ENCODE assay signal across 1 cellular context in genomic region chr2:47078541-47079482, GRCh38.
TF ChIP-seq lines count a peak whose summit lies in the region.

No MANE protein-coding gene starts in this region.

TF ChIP-seq in HepG2, 621 proteins besides CTCF, POLR2A, EP300 and RAD21 (continued from another document):
- TF ChIP-seq DBP (CRISPR knock-in tag; IDR thresholded peaks at IDR 0.05; ENCODE audit: not compliant biosample characterization) (no peak), ZFP36L1 (CRISPR knock-in tag; IDR thresholded peaks at IDR 0.05) (no peak), ZFP37 (CRISPR knock-in tag; IDR thresholded peaks at IDR 0.05; ENCODE audit: borderline replicate concordance) (0 out of 2 replicates have a peak, but pooled peaks have one; percentile 23), ZNF709 (CRISPR knock-in tag; IDR thresholded peaks at IDR 0.05) (no peak), PTBP1 (IDR thresholded peaks at IDR 0.05; ENCODE audit: low read depth, low read length, poor library complexity, severe bottlenecking) (peak; percentile 71), ZSCAN25 (CRISPR knock-in tag; IDR thresholded peaks at IDR 0.05) (peak; percentile 72; the same call in 1 of the 2 replicates), ZNF780A (CRISPR knock-in tag; IDR thresholded peaks at IDR 0.05) (no peak), DPF2 (CRISPR knock-in tag; IDR thresholded peaks at IDR 0.05; ENCODE audit: borderline replicate concordance, low read depth) (peak; percentile 97), AHDC1 (CRISPR knock-in tag; IDR thresholded peaks at IDR 0.05; ENCODE audit: borderline replicate concordance) (peak; percentile 89; the same call in 1 of the 2 replicates), ZNF629 (CRISPR knock-in tag; conservative IDR thresholded peaks at IDR 0.05) (peak; percentile 66), HMG20B (CRISPR knock-in tag; conservative IDR thresholded peaks at IDR 0.05) (peak; percentile 91), MBNL3 (CRISPR knock-in tag; conservative IDR thresholded peaks at IDR 0.05) (no peak), FOXO1 (CRISPR knock-in tag; IDR thresholded peaks at IDR 0.05) (peak; percentile 99), E2F5 (CRISPR knock-in tag; conservative IDR thresholded peaks at IDR 0.05) (no peak), ZEB1 (IDR thresholded peaks at IDR 0.05; ENCODE audit: insufficient replicate concordance, low read depth) (no peak), ZNF460 (CRISPR knock-in tag; IDR thresholded peaks at IDR 0.05; ENCODE audit: borderline replicate concordance) (no peak), PBX2 (CRISPR knock-in tag; IDR thresholded peaks at IDR 0.05) (no peak), AGO2 (optimal IDR thresholded peaks at IDR 0.05; ENCODE audit: low read depth, low read length) (peak; percentile 47), ZBTB8A (CRISPR knock-in tag; IDR thresholded peaks at IDR 0.05; ENCODE audit: borderline replicate concordance, low read depth) (0 out of 2 replicates have a peak, but pooled peaks have one; percentile 4), XRCC5 (optimal IDR thresholded peaks at IDR 0.05; ENCODE audit: low read length) (no peak), GATAD1 (CRISPR knock-in tag; IDR thresholded peaks at IDR 0.05) (peak; percentile 66), RXRA (CRISPR knock-in tag; IDR thresholded peaks at IDR 0.05) (peak; percentile 62), ZC3H13 (CRISPR knock-in tag; IDR thresholded peaks at IDR 0.05) (peak; percentile 48; the same call in 1 of the 2 replicates), PRMT3 (CRISPR knock-in tag; IDR thresholded peaks at IDR 0.05; ENCODE audit: borderline replicate concordance, low read depth) (0 out of 2 replicates have a peak, but pooled peaks have one; percentile 41), ZFP41 (CRISPR knock-in tag; IDR thresholded peaks at IDR 0.05; ENCODE audit: borderline replicate concordance) (no peak), THAP7 (CRISPR knock-in tag; IDR thresholded peaks at IDR 0.05) (no peak), MZF1 (CRISPR knock-in tag; IDR thresholded peaks at IDR 0.05; ENCODE audit: borderline replicate concordance) (0 out of 2 replicates have a peak, but pooled peaks have one; percentile 31), CEBPG (CRISPR knock-in tag; IDR thresholded peaks at IDR 0.05) (peak; percentile 96), TOPORS (CRISPR knock-in tag; IDR thresholded peaks at IDR 0.05) (no peak; the same call in 1 of the 2 replicates), TCF12 (IDR thresholded peaks at IDR 0.05) (no peak), TCF12 (CRISPR knock-in tag; IDR thresholded peaks at IDR 0.05) (no peak), POLR2AphosphoS5 (IDR thresholded peaks at IDR 0.05; ENCODE audit: low read depth, low read length) (peak; percentile 61; the same call in 1 of the 2 replicates), RARA (CRISPR knock-in tag; IDR thresholded peaks at IDR 0.05) (peak; percentile 96), ETV6 (CRISPR knock-in tag; conservative IDR thresholded peaks at IDR 0.05) (no peak; the same call in 1 of the 2 replicates), ZBTB21 (CRISPR knock-in tag; IDR thresholded peaks at IDR 0.05) (no peak), ZNF816 (CRISPR knock-in tag; IDR thresholded peaks at IDR 0.05; ENCODE audit: borderline replicate concordance) (no peak), KLF11 (CRISPR knock-in tag; IDR thresholded peaks at IDR 0.05) (0 out of 2 replicates have a peak, but pooled peaks have one; percentile 69), HES4 (CRISPR knock-in tag; IDR thresholded peaks at IDR 0.05; ENCODE audit: borderline replicate concordance) (no peak), CCDC6 (CRISPR knock-in tag; IDR thresholded peaks at IDR 0.05) (no peak)
